1 cellular context compared by ENCODE assay signal in the genomic region with DNA sequence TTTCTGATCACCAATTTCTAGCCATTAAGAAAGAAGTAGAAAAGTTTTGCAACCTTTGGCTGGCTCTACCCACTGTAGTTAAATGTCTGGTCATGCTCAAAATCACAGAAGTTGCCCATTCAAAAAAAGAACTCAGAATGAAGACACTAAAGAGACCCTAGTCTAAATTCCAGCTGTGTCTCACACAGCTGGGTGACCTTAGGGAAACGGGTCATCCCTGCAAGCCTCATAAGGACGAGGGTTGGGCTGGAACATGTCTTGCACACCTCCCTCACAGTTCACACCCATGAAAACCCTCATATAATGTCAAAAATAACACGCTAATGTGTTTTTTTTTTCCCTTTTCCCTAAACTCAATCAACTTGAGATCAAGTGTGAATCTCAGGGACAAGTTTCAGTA.
TF ChIP-seq lines count a peak whose summit lies in the region.

No MANE protein-coding gene starts in this region.

TF ChIP-seq in HepG2, 621 proteins besides CTCF, POLR2A, EP300 and RAD21:
- TF ChIP-seq ZFX (CRISPR knock-in tag; IDR thresholded peaks at IDR 0.05; ENCODE audit: low read depth) = 0 out of 2 replicates have a peak, but pooled peaks have one; percentile 3
- 0 out of 2 replicates have a peak, but pooled peaks have one; percentile 20 for TF ChIP-seq ZNF775 (CRISPR knock-in tag; IDR thresholded peaks at IDR 0.05; ENCODE audit: borderline replicate concordance)
- no peak for TF ChIP-seq ZNF788 (CRISPR knock-in tag; IDR thresholded peaks at IDR 0.05; ENCODE audit: borderline replicate concordance)
- 0 out of 2 replicates have a peak, but pooled peaks have one; percentile 71 for TF ChIP-seq ZNF34 (CRISPR knock-in tag; IDR thresholded peaks at IDR 0.05; ENCODE audit: borderline replicate concordance)
- peak; percentile 30 for TF ChIP-seq ASH2L (IDR thresholded peaks at IDR 0.05; ENCODE audit: insufficient read length, low read depth, low read length)
- TF ChIP-seq RFXAP (CRISPR knock-in tag; IDR thresholded peaks at IDR 0.05; ENCODE audit: borderline replicate concordance) = 0 out of 2 replicates have a peak, but pooled peaks have one; percentile 5
